In genomic region chr7:129843982-129844840, GRCh38 we compare ENCODE assay signal across 1 cellular context.
A peak's percentile ranks its signal among the peaks of the same experiment; 100 is the strongest.
TF ChIP-seq lines count a peak whose summit lies in the region.

No MANE protein-coding gene starts in this region.

TF ChIP-seq in K562, 482 proteins besides CTCF, POLR2A, EP300 and RAD21 (continued from another document):
- TF ChIP-seq MBD1 (CRISPR knock-in tag; IDR thresholded peaks at IDR 0.05) (peak; percentile 74; the same call in 1 of the 2 replicates), ARID3B (CRISPR knock-in tag; IDR thresholded peaks at IDR 0.05; ENCODE audit: borderline replicate concordance) (no peak), ZNF445 (CRISPR knock-in tag; IDR thresholded peaks at IDR 0.05; ENCODE audit: low read depth) (no peak), FUS (optimal IDR thresholded peaks at IDR 0.05; ENCODE audit: low read depth, low read length) (no peak), NONO (IDR thresholded peaks at IDR 0.05; ENCODE audit: low read depth in 2 of 2, low read length in 1 of 2) (no peak), FOXJ2 (tag; IDR thresholded peaks at IDR 0.05) (peak; percentile 47; the same call in 1 of the 2 replicates), ZNF592 (IDR thresholded peaks at IDR 0.05) (peak; percentile 70), SRSF9 (IDR thresholded peaks at IDR 0.05; ENCODE audit: borderline replicate concordance, low read depth, low read length) (no peak), BACH1 (tag; IDR thresholded peaks at IDR 0.05) (peak; percentile 79; the same call in 1 of the 2 replicates), CHCHD3 (CRISPR knock-in tag; IDR thresholded peaks at IDR 0.05) (no peak), GABPA (tag; conservative IDR thresholded peaks at IDR 0.05; ENCODE audit: low read depth) (no peak), PPARD (CRISPR knock-in tag; IDR thresholded peaks at IDR 0.05) (no peak), ETV1 (tag; conservative IDR thresholded peaks at IDR 0.05; ENCODE audit: low read depth) (peak; percentile 35; the same call in 1 of the 2 replicates), CBFA2T3 (IDR thresholded peaks at IDR 0.05) (peak; percentile 28), HMG20A (CRISPR knock-in tag; conservative IDR thresholded peaks at IDR 0.05) (no peak), C11orf30 (IDR thresholded peaks at IDR 0.05; ENCODE audit: low read depth) (peak; percentile 96), GTF2F1 (IDR thresholded peaks at IDR 0.05; ENCODE audit: low read depth, low read length) (no peak), MAFK (IDR thresholded peaks at IDR 0.05; ENCODE audit: low read length) (peak; percentile 91), ZNF655 (CRISPR knock-in tag; IDR thresholded peaks at IDR 0.05) (no peak), CREM (IDR thresholded peaks at IDR 0.05; ENCODE audit: low read depth) (no peak), HMGXB4 (CRISPR knock-in tag; IDR thresholded peaks at IDR 0.05) (no peak), RCOR1 (IDR thresholded peaks at IDR 0.05; ENCODE audit: borderline replicate concordance in 1 of 2, low read depth in 2 of 2, low read length in 2 of 2) (peak in 1 of 2 experiments; percentile 19; a peak in 1 of 4 replicates), HDAC2 (IDR thresholded peaks at IDR 0.05) (no peak), CTBP1 (IDR thresholded peaks at IDR 0.05; ENCODE audit: borderline replicate concordance) (peak; percentile 29; the same call in 1 of the 2 replicates), SMARCA4 (IDR thresholded peaks at IDR 0.05) (peak; percentile 76), ZNF224 (CRISPR knock-in tag; IDR thresholded peaks at IDR 0.05) (no peak), TRIM24 (IDR thresholded peaks at IDR 0.05) (0 out of 4 replicates have a peak, but pooled peaks of 1 of the 2 experiments have one; percentile 20), MAFF (IDR thresholded peaks at IDR 0.05; ENCODE audit: low read length) (peak; percentile 96), CREB5 (CRISPR knock-in tag; IDR thresholded peaks at IDR 0.05) (no peak), ZNF408 (CRISPR knock-in tag; IDR thresholded peaks at IDR 0.05; ENCODE audit: low read depth) (no peak), YBX1 (IDR thresholded peaks at IDR 0.05) (no peak), SMARCC2 (IDR thresholded peaks at IDR 0.05; ENCODE audit: low read depth) (0 out of 2 replicates have a peak, but pooled peaks have one; percentile 30), ZNF316 (IDR thresholded peaks at IDR 0.05) (peak; percentile 97), DPF2 (IDR thresholded peaks at IDR 0.05) (peak; percentile 67; the same call in 1 of the 2 replicates), CBX1 (IDR thresholded peaks at IDR 0.05; ENCODE audit: low read depth) (no peak), NFE2 (IDR thresholded peaks at IDR 0.05; ENCODE audit: low read depth) (peak; percentile 99), SRSF7 (optimal IDR thresholded peaks at IDR 0.05; ENCODE audit: low read depth, low read length) (no peak), ARID1B (IDR thresholded peaks at IDR 0.05) (peak; percentile 65), FIP1L1 (IDR thresholded peaks at IDR 0.05; ENCODE audit: low read depth, low read length, poor library complexity, severe bottlenecking) (no peak), ZNF583 (CRISPR knock-in tag; IDR thresholded peaks at IDR 0.05) (no peak), NCOA4 (IDR thresholded peaks at IDR 0.05; ENCODE audit: partially characterized antibody) (no peak), SP1 (CRISPR knock-in tag; IDR thresholded peaks at IDR 0.05) (0 out of 2 replicates have a peak, but pooled peaks have one; percentile 47), SIN3A (IDR thresholded peaks at IDR 0.05; ENCODE audit: borderline replicate concordance in 2 of 2, control insufficient read depth in 1 of 2, low read depth in 2 of 2, low read length in 2 of 2) (no peak), JUND (IDR thresholded peaks at IDR 0.05; ENCODE audit: borderline replicate concordance, low read depth, low read length) (0 out of 2 replicates have a peak, but pooled peaks have one; percentile 10), JUND (tag; IDR thresholded peaks at IDR 0.05; ENCODE audit: borderline replicate concordance, low read depth, low read length) (no peak), ARNT (IDR thresholded peaks at IDR 0.05) (peak; percentile 26 to 66; a peak in 1 of 4 replicates), NR2C1 (IDR thresholded peaks at IDR 0.05) (no peak), NR2C1 (tag; IDR thresholded peaks at IDR 0.05) (no peak), XRCC3 (IDR thresholded peaks at IDR 0.05) (no peak), MLLT1 (IDR thresholded peaks at IDR 0.05) (0 out of 4 replicates have a peak, but pooled peaks of 1 of the 2 experiments have one; percentile 16), SMAD3 (CRISPR knock-in tag; conservative IDR thresholded peaks at IDR 0.05) (no peak), ZNF384 (IDR thresholded peaks at IDR 0.05; ENCODE audit: low read depth, low read length) (no peak), MECOM (CRISPR knock-in tag; IDR thresholded peaks at IDR 0.05) (peak; percentile 62; the same call in 1 of the 2 replicates), MEIS2 (IDR thresholded peaks at IDR 0.05; ENCODE audit: partially characterized antibody) (peak; percentile 7), ZNF512 (tag; IDR thresholded peaks at IDR 0.05) (peak; percentile 30; the same call in 1 of the 2 replicates), NUFIP1 (IDR thresholded peaks at IDR 0.05; ENCODE audit: partially characterized antibody) (peak; percentile 75), ZNF644 (tag; IDR thresholded peaks at IDR 0.05; ENCODE audit: low read depth) (no peak), SMARCE1 (IDR thresholded peaks at IDR 0.05) (peak; percentile 43), ZNF311 (CRISPR knock-in tag; IDR thresholded peaks at IDR 0.05) (no peak), MTA3 (IDR thresholded peaks at IDR 0.05; ENCODE audit: borderline replicate concordance) (0 out of 2 replicates have a peak, but pooled peaks have one; percentile 29), TCF3 (CRISPR knock-in tag; IDR thresholded peaks at IDR 0.05) (no peak)
